ENCODE assay signal across 21 cellular contexts in genomic region chr3:160132226-160132625, GRCh38.
"Had no signal": no experiment of that assay in that cellular context is flagged by ENCODE, and none has a peak within 500 bp of the region (broad histone marks: within the 10 kb centered on the region; RNA-seq: fewer than 3 reads in every experiment).

No MANE protein-coding gene starts in this region.

- H3K27me3 ChIP-seq: gastroesophageal sphincter, spleen, testis, transverse colon had no signal

- H3K9me3 ChIP-seq: gastroesophageal sphincter, neutrophil, psoas muscle, spleen, testis, transverse colon had no signal

- H3K36me3 ChIP-seq: gastroesophageal sphincter, neutrophil, spleen, transverse colon had no signal

- H3K4me3 ChIP-seq: coronary artery, gastroesophageal sphincter, psoas muscle, spleen, testis, transverse colon had no signal

- H3K4me1 ChIP-seq: gastroesophageal sphincter, psoas muscle, testis, transverse colon had no signal

- DNase-seq: effector CD4-positive, alpha-beta T cell; endodermal cell; erythroblast; glutamatergic neuron; kidney; left cardiac atrium; naive thymus-derived CD4-positive, alpha-beta T cell; psoas muscle; retina; spleen; stimulated activated CD4-positive, alpha-beta T cell treated with anti-CD3 and anti-CD28 coated beads, Interleukin-15, amount 100 ng/mL, for 24 hours; stimulated activated CD4-positive, alpha-beta T cell treated with anti-CD3 and anti-CD28 coated beads, Interleukin-2, amount 100 ng/mL, for 24 hours; stimulated activated CD4-positive, alpha-beta T cell treated with anti-CD3 and anti-CD28 coated beads, Interleukin-4, amount 100 ng/mL, for 4 hours; stimulated activated naive B cell treated with anti-CD40 and anti-IgM and Interleukin-4, amounts not matched to agents 10 μg/mL and 1 μg/mL and 100 μg/mL, for 72 hours; stimulated activated naive CD8-positive, alpha-beta T cell treated with anti-CD3 and anti-CD28 coated beads, Interleukin-15, amount 100 ng/mL, for 72 hours; testis; transverse colon had no signal

- ATAC-seq: gastroesophageal sphincter; left cardiac atrium; naive thymus-derived CD4-positive, alpha-beta T cell; psoas muscle; sciatic nerve; stimulated activated naive B cell treated with anti-CD40 and anti-IgM and Interleukin-4, amounts not matched to agents 10 μg/mL and 1 μg/mL and 100 μg/mL, for 72 hours; stimulated activated naive CD8-positive, alpha-beta T cell treated with anti-CD3 and anti-CD28 coated beads, Interleukin-15, amount 100 ng/mL, for 72 hours had no signal

- H3K27ac ChIP-seq: coronary artery, gastroesophageal sphincter, neutrophil, psoas muscle, spleen, testis, transverse colon had no signal
